ENCODE assay signal across 1 cellular context in genomic region chr3:152834354-152835310, GRCh38.
TF ChIP-seq lines count a peak whose summit lies in the region.

A gene with protein sequence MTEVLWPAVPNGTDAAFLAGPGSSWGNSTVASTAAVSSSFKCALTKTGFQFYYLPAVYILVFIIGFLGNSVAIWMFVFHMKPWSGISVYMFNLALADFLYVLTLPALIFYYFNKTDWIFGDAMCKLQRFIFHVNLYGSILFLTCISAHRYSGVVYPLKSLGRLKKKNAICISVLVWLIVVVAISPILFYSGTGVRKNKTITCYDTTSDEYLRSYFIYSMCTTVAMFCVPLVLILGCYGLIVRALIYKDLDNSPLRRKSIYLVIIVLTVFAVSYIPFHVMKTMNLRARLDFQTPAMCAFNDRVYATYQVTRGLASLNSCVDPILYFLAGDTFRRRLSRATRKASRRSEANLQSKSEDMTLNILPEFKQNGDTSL (plus strand): TSS chr3:152835131. CDS start chr3:152835783, 652 bp downstream.

TF ChIP-seq in K562, 482 proteins besides CTCF, POLR2A, EP300 and RAD21 (continued from another document and continues in another):
- no peak for TF ChIP-seq NKRF (IDR thresholded peaks at IDR 0.05; ENCODE audit: borderline replicate concordance)
- TF ChIP-seq CEBPB (tag; IDR thresholded peaks at IDR 0.05): no peak
- TF ChIP-seq, protein P1, sequence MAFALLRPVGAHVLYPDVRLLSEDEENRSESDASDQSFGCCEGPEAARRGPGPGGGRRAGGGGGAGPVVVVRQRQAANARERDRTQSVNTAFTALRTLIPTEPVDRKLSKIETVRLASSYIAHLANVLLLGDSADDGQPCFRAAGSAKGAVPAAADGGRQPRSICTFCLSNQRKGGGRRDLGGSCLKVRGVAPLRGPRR (CRISPR knock-in tag; IDR thresholded peaks at IDR 0.05): no peak
- TF ChIP-seq TBP (optimal IDR thresholded peaks at IDR 0.05; ENCODE audit: low read depth, low read length): peak; percentile 90
- TF ChIP-seq, protein P2, sequence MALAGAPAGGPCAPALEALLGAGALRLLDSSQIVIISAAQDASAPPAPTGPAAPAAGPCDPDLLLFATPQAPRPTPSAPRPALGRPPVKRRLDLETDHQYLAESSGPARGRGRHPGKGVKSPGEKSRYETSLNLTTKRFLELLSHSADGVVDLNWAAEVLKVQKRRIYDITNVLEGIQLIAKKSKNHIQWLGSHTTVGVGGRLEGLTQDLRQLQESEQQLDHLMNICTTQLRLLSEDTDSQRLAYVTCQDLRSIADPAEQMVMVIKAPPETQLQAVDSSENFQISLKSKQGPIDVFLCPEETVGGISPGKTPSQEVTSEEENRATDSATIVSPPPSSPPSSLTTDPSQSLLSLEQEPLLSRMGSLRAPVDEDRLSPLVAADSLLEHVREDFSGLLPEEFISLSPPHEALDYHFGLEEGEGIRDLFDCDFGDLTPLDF (CRISPR knock-in tag; IDR thresholded peaks at IDR 0.05): no peak
- TF ChIP-seq GTF2A2 (tag; IDR thresholded peaks at IDR 0.05): no peak
- no peak for TF ChIP-seq CHD2 (IDR thresholded peaks at IDR 0.05; ENCODE audit: low read depth, low read length)
- TF ChIP-seq, protein P3, sequence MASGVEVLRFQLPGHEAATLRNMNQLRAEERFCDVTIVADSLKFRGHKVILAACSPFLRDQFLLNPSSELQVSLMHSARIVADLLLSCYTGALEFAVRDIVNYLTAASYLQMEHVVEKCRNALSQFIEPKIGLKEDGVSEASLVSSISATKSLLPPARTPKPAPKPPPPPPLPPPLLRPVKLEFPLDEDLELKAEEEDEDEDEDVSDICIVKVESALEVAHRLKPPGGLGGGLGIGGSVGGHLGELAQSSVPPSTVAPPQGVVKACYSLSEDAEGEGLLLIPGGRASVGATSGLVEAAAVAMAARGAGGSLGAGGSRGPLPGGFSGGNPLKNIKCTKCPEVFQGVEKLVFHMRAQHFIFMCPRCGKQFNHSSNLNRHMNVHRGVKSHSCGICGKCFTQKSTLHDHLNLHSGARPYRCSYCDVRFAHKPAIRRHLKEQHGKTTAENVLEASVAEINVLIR (CRISPR knock-in tag; IDR thresholded peaks at IDR 0.05): no peak
- peak; percentile 95 for TF ChIP-seq HNRNPLL (IDR thresholded peaks at IDR 0.05; ENCODE audit: low read depth, low read length, poor library complexity, severe bottlenecking)
- TF ChIP-seq NFATC3 (IDR thresholded peaks at IDR 0.05): no peak
- TF ChIP-seq TCF7L2 (IDR thresholded peaks at IDR 0.05; ENCODE audit: low read depth, low read length): no peak
- TF ChIP-seq, protein P4, sequence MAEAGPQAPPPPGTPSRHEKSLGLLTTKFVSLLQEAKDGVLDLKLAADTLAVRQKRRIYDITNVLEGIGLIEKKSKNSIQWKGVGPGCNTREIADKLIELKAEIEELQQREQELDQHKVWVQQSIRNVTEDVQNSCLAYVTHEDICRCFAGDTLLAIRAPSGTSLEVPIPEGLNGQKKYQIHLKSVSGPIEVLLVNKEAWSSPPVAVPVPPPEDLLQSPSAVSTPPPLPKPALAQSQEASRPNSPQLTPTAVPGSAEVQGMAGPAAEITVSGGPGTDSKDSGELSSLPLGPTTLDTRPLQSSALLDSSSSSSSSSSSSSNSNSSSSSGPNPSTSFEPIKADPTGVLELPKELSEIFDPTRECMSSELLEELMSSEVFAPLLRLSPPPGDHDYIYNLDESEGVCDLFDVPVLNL (CRISPR knock-in tag; IDR thresholded peaks at IDR 0.05; ENCODE audit: low read depth): no peak
- TF ChIP-seq U2AF1 (optimal IDR thresholded peaks at IDR 0.05; ENCODE audit: low read depth, low read length): peak; percentile 36
- no peak for TF ChIP-seq KLF10 (CRISPR knock-in tag; IDR thresholded peaks at IDR 0.05)
- peak; percentile 3; the same call in 1 of the 2 replicates for TF ChIP-seq ZBTB2 (IDR thresholded peaks at IDR 0.05)
- TF ChIP-seq TAF1 (IDR thresholded peaks at IDR 0.05; ENCODE audit: control insufficient read depth, extremely low read depth, insufficient read depth, low read length, severe bottlenecking): peak; percentile 65
- TF ChIP-seq EP400 (IDR thresholded peaks at IDR 0.05): peak; percentile 70
- TF ChIP-seq RBM39 (optimal IDR thresholded peaks at IDR 0.05; ENCODE audit: low read depth, low read length): no peak
- no peak for TF ChIP-seq ZNF224 (CRISPR knock-in tag; IDR thresholded peaks at IDR 0.05)
- TF ChIP-seq FOXP1 (CRISPR knock-in tag; IDR thresholded peaks at IDR 0.05): peak; percentile 92
- no peak for TF ChIP-seq NR2F6 (CRISPR knock-in tag; IDR thresholded peaks at IDR 0.05)
- peak; percentile 54; the same call in 1 of the 2 replicates for TF ChIP-seq TAF7 (tag; IDR thresholded peaks at IDR 0.05)
- TF ChIP-seq ZNF347 (CRISPR knock-in tag; IDR thresholded peaks at IDR 0.05; ENCODE audit: low read depth): no peak
- no peak for TF ChIP-seq ZNF75A (CRISPR knock-in tag; IDR thresholded peaks at IDR 0.05)
- no peak for TF ChIP-seq TOE1 (IDR thresholded peaks at IDR 0.05; ENCODE audit: borderline replicate concordance)
- TF ChIP-seq TOE1 (CRISPR knock-in tag; IDR thresholded peaks at IDR 0.05; ENCODE audit: borderline replicate concordance, low read depth): no peak
- no peak for TF ChIP-seq SMAD1 (IDR thresholded peaks at IDR 0.05; ENCODE audit: low read depth, low read length, partially characterized antibody)
- TF ChIP-seq HDAC1 (IDR thresholded peaks at IDR 0.05): peak in 1 of 2 experiments; percentile 13; a peak in 2 of 4 replicates
- peak; percentile 44; the same call in 1 of the 2 replicates for TF ChIP-seq CREB1 (IDR thresholded peaks at IDR 0.05)
- TF ChIP-seq CREB1 (CRISPR knock-in tag; IDR thresholded peaks at IDR 0.05): no peak; the same call in 1 of the 2 replicates
- TF ChIP-seq PHF20 (IDR thresholded peaks at IDR 0.05; ENCODE audit: partially characterized antibody): peak; percentile 21
- TF ChIP-seq, protein P5, sequence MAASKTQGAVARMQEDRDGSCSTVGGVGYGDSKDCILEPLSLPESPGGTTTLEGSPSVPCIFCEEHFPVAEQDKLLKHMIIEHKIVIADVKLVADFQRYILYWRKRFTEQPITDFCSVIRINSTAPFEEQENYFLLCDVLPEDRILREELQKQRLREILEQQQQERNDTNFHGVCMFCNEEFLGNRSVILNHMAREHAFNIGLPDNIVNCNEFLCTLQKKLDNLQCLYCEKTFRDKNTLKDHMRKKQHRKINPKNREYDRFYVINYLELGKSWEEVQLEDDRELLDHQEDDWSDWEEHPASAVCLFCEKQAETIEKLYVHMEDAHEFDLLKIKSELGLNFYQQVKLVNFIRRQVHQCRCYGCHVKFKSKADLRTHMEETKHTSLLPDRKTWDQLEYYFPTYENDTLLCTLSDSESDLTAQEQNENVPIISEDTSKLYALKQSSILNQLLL (CRISPR knock-in tag; IDR thresholded peaks at IDR 0.05; ENCODE audit: borderline replicate concordance): no peak
- TF ChIP-seq ZNF253 (CRISPR knock-in tag; conservative IDR thresholded peaks at IDR 0.05): no peak
- TF ChIP-seq CREB3 (tag; conservative IDR thresholded peaks at IDR 0.05; ENCODE audit: low read depth): no peak
- peak; percentile 71 for TF ChIP-seq RBM22 (IDR thresholded peaks at IDR 0.05; ENCODE audit: low read depth, low read length, poor library complexity, severe bottlenecking)
- no peak; the same call in 1 of the 2 replicates for TF ChIP-seq VEZF1 (CRISPR knock-in tag; IDR thresholded peaks at IDR 0.05)
- TF ChIP-seq MTF1 (CRISPR knock-in tag; IDR thresholded peaks at IDR 0.05; ENCODE audit: borderline replicate concordance): no peak
- no peak for TF ChIP-seq PCBP2 (IDR thresholded peaks at IDR 0.05; ENCODE audit: low read depth, low read length, poor library complexity, severe bottlenecking)
- TF ChIP-seq CEBPZ (IDR thresholded peaks at IDR 0.05; ENCODE audit: borderline replicate concordance, low read depth, low read length): no peak
- TF ChIP-seq BCLAF1 (IDR thresholded peaks at IDR 0.05; ENCODE audit: borderline replicate concordance in 1 of 2, control insufficient read depth in 1 of 2, low read depth in 2 of 2, low read length in 1 of 2): 0 out of 4 replicates have a peak, but pooled peaks of 1 of the 2 experiments have one; percentile 34
- TF ChIP-seq SMARCE1 (IDR thresholded peaks at IDR 0.05): no peak
- TF ChIP-seq RFX7 (CRISPR knock-in tag; IDR thresholded peaks at IDR 0.05): no peak
- TF ChIP-seq TAF15 (IDR thresholded peaks at IDR 0.05; ENCODE audit: low read depth, low read length): no peak
- no peak for TF ChIP-seq SIN3B (IDR thresholded peaks at IDR 0.05; ENCODE audit: low read depth)
- TF ChIP-seq KLF6 (CRISPR knock-in tag; IDR thresholded peaks at IDR 0.05; ENCODE audit: borderline replicate concordance): no peak; the same call in 1 of the 2 replicates
- TF ChIP-seq DIDO1 (tag; IDR thresholded peaks at IDR 0.05; ENCODE audit: low read depth): no peak
